Comparison of ENCODE assay signal across 8 cellular contexts in genomic region chr22:26512149-26512793, GRCh38.
DNase-seq lines count a peak whose midpoint lies in the region; ATAC-seq and TF ChIP-seq lines count a peak whose summit lies in the region.

Gene TFIP11 (minus strand): TSS chr22:26512473. CDS start chr22:26510272, 2,201 bp downstream.

- H3K4me1 Mint-ChIP-seq in activated naive CD4-positive, alpha-beta T cell treated with anti-CD3 and anti-CD28 coated beads, Interleukin-2, amount 50 U/mL, for 24 hours: peaks cover 47% of the 10 kb centered on the region

- H3K36me3 Mint-ChIP-seq in activated naive CD4-positive, alpha-beta T cell treated with anti-CD3 and anti-CD28 coated beads, Interleukin-2, amount 50 U/mL, for 24 hours: peaks cover 4% of the 10 kb centered on the region

- POLR2A ChIA-PET in HEK293T (lab: Yijun Ruan, JAX): interaction anchor here (0.9 to 1.3 kb wide), 6 partner anchors 10 to 138 kb away, joined by 3 to 14 read pairs (median 3); partner anchors contain the start of genes HPS4 and SRRD

- no peaks in the 10 kb centered on the region for H3K27me3 Mint-ChIP-seq in activated naive CD4-positive, alpha-beta T cell treated with anti-CD3 and anti-CD28 coated beads, Interleukin-2, amount 50 U/mL, for 24 hours

- ATAC-seq in SK-N-SH treated with all-trans-retinoic acid at 6 μM for 48 hours: peak; percentile 98

- no peaks in the 10 kb centered on the region for H3K9me3 Mint-ChIP-seq in activated naive CD4-positive, alpha-beta T cell treated with anti-CD3 and anti-CD28 coated beads, Interleukin-2, amount 50 U/mL, for 24 hours

- H3K27ac ChIP-seq in substantia nigra (ENCODE audit: low read depth, low read length, poor library complexity, severe bottlenecking): peak within 1 kb of the TSS; percentile 79

- peak within 1 kb of the TSS; percentile 98 for H3K4me3 Mint-ChIP-seq in activated naive CD4-positive, alpha-beta T cell treated with anti-CD3 and anti-CD28 coated beads, Interleukin-2, amount 50 U/mL, for 24 hours

- CTCF ChIA-PET in HEK293T (lab: Yijun Ruan, JAX): interaction anchor here (1.1 kb wide), 1 partner anchor 8 kb away, joined by 3 read pairs; no protein-coding TSS in a partner anchor

- peak within 1 kb of the TSS; percentile 91 for H3K27ac Mint-ChIP-seq in activated naive CD4-positive, alpha-beta T cell treated with anti-CD3 and anti-CD28 coated beads, Interleukin-2, amount 50 U/mL, for 24 hours

- DNase-seq in GM03348 (ENCODE audit: low spot score): peak; percentile 96
- peak; percentile 100 for DNase-seq in HEK293T (ENCODE audit: extremely low spot score)
- peak; percentile 93 for DNase-seq in NAMALWA (ENCODE audit: low spot score)
- DNase-seq in germinal center (ENCODE audit: low spot score): peak; percentile 92
- DNase-seq in non-pigmented ciliary epithelial cell (ENCODE audit: low read depth): peak; percentile 59
- peak; percentile 31 to 98 (median 91) for DNase-seq in substantia nigra (lab: John Stamatoyannopoulos, UW)

TF ChIP-seq in HEK293T, 16 proteins besides CTCF, POLR2A, EP300 and RAD21:
- TF ChIP-seq, protein P1, sequence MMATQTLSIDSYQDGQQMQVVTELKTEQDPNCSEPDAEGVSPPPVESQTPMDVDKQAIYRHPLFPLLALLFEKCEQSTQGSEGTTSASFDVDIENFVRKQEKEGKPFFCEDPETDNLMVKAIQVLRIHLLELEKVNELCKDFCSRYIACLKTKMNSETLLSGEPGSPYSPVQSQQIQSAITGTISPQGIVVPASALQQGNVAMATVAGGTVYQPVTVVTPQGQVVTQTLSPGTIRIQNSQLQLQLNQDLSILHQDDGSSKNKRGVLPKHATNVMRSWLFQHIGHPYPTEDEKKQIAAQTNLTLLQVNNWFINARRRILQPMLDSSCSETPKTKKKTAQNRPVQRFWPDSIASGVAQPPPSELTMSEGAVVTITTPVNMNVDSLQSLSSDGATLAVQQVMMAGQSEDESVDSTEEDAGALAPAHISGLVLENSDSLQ (IDR thresholded peaks at IDR 0.05): peak; percentile 27; the same call in 1 of the 2 replicates
- TF ChIP-seq SP1 (IDR thresholded peaks at IDR 0.05) (no peak), FOXK2 (IDR thresholded peaks at IDR 0.05) (no peak), L3MBTL2 (conservative IDR thresholded peaks at IDR 0.05) (peak; percentile 27; the same call in 1 of the 2 replicates), ZNF384 (IDR thresholded peaks at IDR 0.05) (no peak), LEF1 (IDR thresholded peaks at IDR 0.05; ENCODE audit: borderline replicate concordance) (no peak), FOXA1 (IDR thresholded peaks at IDR 0.05) (no peak), ELF4 (IDR thresholded peaks at IDR 0.05) (peak; percentile 96)

TF ChIP-seq in SK-N-SH treated with all-trans-retinoic acid at 6 μM for 48 hours, 23 proteins besides CTCF, POLR2A, EP300 and RAD21:
- no peak for TF ChIP-seq OSR1 (CRISPR knock-in tag; IDR thresholded peaks at IDR 0.05)
- TF ChIP-seq ZC3H10 (CRISPR knock-in tag; IDR thresholded peaks at IDR 0.05): no peak
- no peak for TF ChIP-seq CSDC2 (CRISPR knock-in tag; IDR thresholded peaks at IDR 0.05)
- TF ChIP-seq, protein P2, sequence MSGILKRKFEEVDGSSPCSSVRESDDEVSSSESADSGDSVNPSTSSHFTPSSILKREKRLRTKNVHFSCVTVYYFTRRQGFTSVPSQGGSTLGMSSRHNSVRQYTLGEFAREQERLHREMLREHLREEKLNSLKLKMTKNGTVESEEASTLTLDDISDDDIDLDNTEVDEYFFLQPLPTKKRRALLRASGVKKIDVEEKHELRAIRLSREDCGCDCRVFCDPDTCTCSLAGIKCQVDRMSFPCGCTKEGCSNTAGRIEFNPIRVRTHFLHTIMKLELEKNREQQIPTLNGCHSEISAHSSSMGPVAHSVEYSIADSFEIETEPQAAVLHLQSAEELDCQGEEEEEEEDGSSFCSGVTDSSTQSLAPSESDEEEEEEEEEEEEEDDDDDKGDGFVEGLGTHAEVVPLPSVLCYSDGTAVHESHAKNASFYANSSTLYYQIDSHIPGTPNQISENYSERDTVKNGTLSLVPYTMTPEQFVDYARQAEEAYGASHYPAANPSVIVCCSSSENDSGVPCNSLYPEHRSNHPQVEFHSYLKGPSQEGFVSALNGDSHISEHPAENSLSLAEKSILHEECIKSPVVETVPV (CRISPR knock-in tag; IDR thresholded peaks at IDR 0.05): no peak
- TF ChIP-seq BACH2 (CRISPR knock-in tag; IDR thresholded peaks at IDR 0.05; ENCODE audit: borderline replicate concordance): no peak
- TF ChIP-seq ZFP3 (CRISPR knock-in tag; IDR thresholded peaks at IDR 0.05): no peak
- TF ChIP-seq PPARA (CRISPR knock-in tag; IDR thresholded peaks at IDR 0.05; ENCODE audit: borderline replicate concordance): no peak
- TF ChIP-seq GLIS3 (CRISPR knock-in tag; IDR thresholded peaks at IDR 0.05): no peak
- no peak for TF ChIP-seq ARNTL (CRISPR knock-in tag; IDR thresholded peaks at IDR 0.05; ENCODE audit: borderline replicate concordance, low read depth)
- TF ChIP-seq ISL1 (CRISPR knock-in tag; IDR thresholded peaks at IDR 0.05): no peak
- TF ChIP-seq ZNF565 (CRISPR knock-in tag; conservative IDR thresholded peaks at IDR 0.05; ENCODE audit: low read depth): no peak
- TF ChIP-seq TCF4 (CRISPR knock-in tag; IDR thresholded peaks at IDR 0.05; ENCODE audit: borderline replicate concordance): no peak
- TF ChIP-seq SNAI2 (CRISPR knock-in tag; IDR thresholded peaks at IDR 0.05): no peak
- TF ChIP-seq ZFP30 (CRISPR knock-in tag; IDR thresholded peaks at IDR 0.05): no peak
- no peak for TF ChIP-seq ESRRG (CRISPR knock-in tag; IDR thresholded peaks at IDR 0.05)

Comparison
In these comparisons a context has a peak if more than half of its experiments do, and no peak if none do; other contexts are left out.
1. Peak in every context shown above with its lines: DNase-seq, ATAC-seq and H3K27ac ChIP-seq.